13 cellular contexts compared by ENCODE assay signal in the genomic region with DNA sequence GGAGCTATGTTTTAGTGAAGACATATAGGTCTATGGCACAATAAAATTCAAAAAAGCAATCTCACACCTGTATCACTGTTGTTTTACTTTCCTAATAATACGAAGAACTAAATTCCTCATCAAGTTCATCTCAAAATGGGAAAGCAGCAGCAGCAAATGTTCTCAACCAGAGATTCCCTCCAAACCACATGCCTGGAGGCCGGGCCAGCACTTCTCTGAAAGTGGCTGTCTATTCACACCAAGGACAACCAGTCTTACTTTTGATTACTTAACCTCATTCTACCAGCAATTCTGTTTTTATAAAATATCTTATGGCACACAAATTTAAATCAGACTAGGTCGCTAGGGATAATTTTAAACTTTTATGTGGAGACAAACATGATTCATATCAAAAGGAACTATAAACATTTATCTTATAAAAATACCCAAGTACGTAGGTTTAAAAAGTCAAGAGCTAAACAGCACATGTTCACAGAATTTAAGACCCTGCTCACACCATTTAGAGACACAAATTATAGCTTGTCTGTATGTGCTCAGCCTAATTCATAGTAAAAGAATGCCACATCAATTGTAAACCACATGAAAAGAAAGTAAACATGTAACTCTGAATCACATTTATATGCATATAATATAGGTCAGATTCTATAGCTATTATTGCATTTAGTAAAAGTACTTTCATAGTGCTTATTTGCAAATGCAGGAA. TPM values are rescaled to one million over a fixed set of nuclear protein-coding genes. Genes with fewer than 3 reads are reported as not detected.
DNase-seq lines count a peak whose midpoint lies in the region; ATAC-seq and TF ChIP-seq lines count a peak whose summit lies in the region.
"Had no signal": no experiment of that assay in that cellular context is flagged by ENCODE, and none has a peak within 500 bp of the region (broad histone marks: within the 10 kb centered on the region; RNA-seq: fewer than 3 reads in every experiment).

No MANE protein-coding gene starts in this region.

- no peaks in the 10 kb centered on the region for H3K27me3 ChIP-seq in stomach

- no peaks in the 10 kb centered on the region for H3K27me3 Mint-ChIP-seq in stimulated activated naive B cell treated with anti-CD40 and anti-IgM and Interleukin-4, amounts not matched to agents 10 μg/mL and 1 μg/mL and 100 μg/mL, for 72 hours

- peaks cover 25 to 45% of the 10 kb centered on the region in 2 donors for H3K4me1 Mint-ChIP-seq in stimulated activated naive B cell treated with anti-CD40 and anti-IgM and Interleukin-4, amounts not matched to agents 10 μg/mL and 1 μg/mL and 100 μg/mL, for 72 hours

- peak overlapping the region; percentile 81 for H3K27ac Mint-ChIP-seq in stimulated activated naive B cell treated with anti-CD40 and anti-IgM and Interleukin-4, amounts not matched to agents 10 μg/mL and 1 μg/mL and 100 μg/mL, for 72 hours

- no peak for TF ChIP-seq EP300 in stomach (IDR thresholded peaks at IDR 0.05)

- ATAC-seq in GM18498 (IDR thresholded peaks at IDR 0.05; ENCODE audit: unreplicated experiment) = peak; percentile 1
- no peak for ATAC-seq in stimulated activated naive B cell treated with anti-CD40 and anti-IgM and Interleukin-4, amounts not matched to agents 10 μg/mL and 1 μg/mL and 100 μg/mL, for 72 hours (replicated peaks)
- ATAC-seq in Right ventricle myocardium inferior = no peak
- ATAC-seq: SK-N-SH treated with all-trans-retinoic acid at 6 μM for 48 hours had no signal

- peaks cover 24 to 75% (median 58%) of the 10 kb centered on the region in 4 donors for H3K4me1 ChIP-seq in stomach

- DNase-seq in fibroblast of gingiva (ENCODE audit: low read depth) (peak; percentile 52), stomach (no peak), Right ventricle myocardium inferior (ENCODE audit: missing footprints) (no peak), foreskin melanocyte (no peak)
- no peak for DNase-seq in stimulated activated naive B cell treated with anti-CD40 and anti-IgM and Interleukin-4, amounts not matched to agents 10 μg/mL and 1 μg/mL and 100 μg/mL, for 72 hours
- DNase-seq: activated CD4-positive, alpha-beta T cell treated with anti-CD3 and anti-CD28 coated beads, Interleukin-2, amount 50 U/mL, for 48 hours; DMS153; endodermal cell; NCI-H1417 treated with DMSO at 0.1 percent for 48 hours; NCI-H748 treated with DMSO at 0.1 percent for 48 hours had no signal

- no peak for TF ChIP-seq CTCF in stomach (IDR thresholded peaks at IDR 0.05)

- TF ChIP-seq POLR2A in Raji (IDR thresholded peaks at IDR 0.05; ENCODE audit: insufficient read depth, low read depth, low read length) = 0 out of 2 replicates have a peak, but pooled peaks have one; percentile 9
- no peak for TF ChIP-seq POLR2A in stomach (IDR thresholded peaks at IDR 0.05)

- intact Hi-C loops in stomach (cut with DNase I; ENCODE audit: low total_unique reads) = no loop called here
- intact Hi-C loops in Right ventricle myocardium inferior (cut with DNase I) = loop anchor here (5.0 kb wide), 1 partner anchor 49 kb away; no protein-coding TSS in a partner anchor

- H3K4me3 ChIP-seq in stomach = no peak overlapping the region

- H3K9me3 Mint-ChIP-seq in stimulated activated naive B cell treated with anti-CD40 and anti-IgM and Interleukin-4, amounts not matched to agents 10 μg/mL and 1 μg/mL and 100 μg/mL, for 72 hours = no peaks in the 10 kb centered on the region
- H3K9me3 Mint-ChIP-seq: endodermal cell had no signal

- H3K36me3 Mint-ChIP-seq in stimulated activated naive B cell treated with anti-CD40 and anti-IgM and Interleukin-4, amounts not matched to agents 10 μg/mL and 1 μg/mL and 100 μg/mL, for 72 hours = peaks cover 2 to 4% of the 10 kb centered on the region in 2 donors

- H3K9me3 ChIP-seq in stomach = no peaks in the 10 kb centered on the region

- peak overlapping the region in 1 of 5 donors; percentile 36 for H3K27ac ChIP-seq in stomach

- H3K4me3 Mint-ChIP-seq in stimulated activated naive B cell treated with anti-CD40 and anti-IgM and Interleukin-4, amounts not matched to agents 10 μg/mL and 1 μg/mL and 100 μg/mL, for 72 hours = peak overlapping the region; percentile 32 to 43
- H3K4me3 Mint-ChIP-seq: endodermal cell had no signal

- no peaks in the 10 kb centered on the region for H3K36me3 ChIP-seq in stomach

- 47 to 71% (median 58%) methylated on average over 4 of the region's 4 CpGs for WGBS in stomach, 5 donors

RNA-seq across cellular contexts. Expression of gene RRAS2, which starts 46.1 kb away (rescaled TPM):
- total RNA-seq in stomach (10 to 100 TPM in 3 of 5 donors, 1 to 10 TPM in 2; 1.2 to 65.0 (median 30.4) TPM), Right ventricle myocardium inferior (29.9 TPM)
- 10 to 100 TPM; 13.8 to 20.7 (median 18.0) TPM for polyA plus RNA-seq in stomach
